1 cellular context compared by ENCODE assay signal in the genomic region with DNA sequence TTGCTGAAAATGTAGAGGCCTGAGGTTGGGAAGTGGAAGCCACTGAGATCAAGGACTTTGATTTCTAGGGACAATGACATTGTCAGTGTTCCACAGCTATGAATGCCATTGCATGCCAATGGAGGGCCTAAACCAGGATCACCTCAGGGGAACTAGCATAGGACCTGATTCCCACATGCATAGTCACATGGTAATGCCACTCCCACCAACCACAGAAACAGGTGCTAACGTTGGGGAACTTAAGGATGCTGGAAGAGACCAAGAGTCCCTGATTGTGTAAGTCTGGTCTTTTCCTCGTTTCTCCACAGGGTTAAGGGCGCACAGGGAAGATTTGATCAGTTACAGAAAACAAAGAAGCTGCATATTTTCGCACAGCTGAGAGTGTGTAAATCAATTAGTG.
TF ChIP-seq lines count a peak whose summit lies in the region.

No MANE protein-coding gene starts in this region.

TF ChIP-seq in GM12891, 5 proteins besides CTCF, POLR2A, EP300 and RAD21:
- TF ChIP-seq TAF1 (IDR thresholded peaks at IDR 0.05; ENCODE audit: low read depth, low read length) (no peak), SPI1 (IDR thresholded peaks at IDR 0.05; ENCODE audit: low read depth, low read length) (no peak), POU2F2 (IDR thresholded peaks at IDR 0.05; ENCODE audit: low read depth, low read length) (no peak), POLR2AphosphoS5 (IDR thresholded peaks at IDR 0.05; ENCODE audit: low read depth, low read length) (no peak)
